Comparison of ENCODE assay signal across 11 cellular contexts in the genomic region with DNA sequence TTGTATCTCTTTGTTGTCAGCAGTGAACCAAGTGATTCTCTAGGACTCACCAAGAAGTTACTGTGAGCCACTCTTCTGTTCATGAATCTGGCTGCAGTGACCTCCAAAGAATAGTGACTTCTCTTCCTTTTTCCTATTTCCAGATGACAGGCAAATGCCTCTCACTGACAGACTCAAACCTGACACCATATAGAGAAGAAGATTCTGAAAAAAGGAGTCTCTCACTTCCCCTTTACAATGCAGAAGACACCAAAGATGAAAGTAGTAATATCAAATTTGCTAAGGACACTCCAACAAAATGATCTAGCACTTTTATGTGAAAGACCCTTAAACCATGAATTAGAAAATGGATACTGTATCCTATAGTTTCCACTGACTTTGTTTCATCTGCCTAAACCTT. TPM values are rescaled to one million over a fixed set of nuclear protein-coding genes. Genes with fewer than 3 reads are reported as not detected.
DNase-seq lines count a peak whose midpoint lies in the region; ATAC-seq and TF ChIP-seq lines count a peak whose summit lies in the region.
"Had no signal": no experiment of that assay in that cellular context is flagged by ENCODE, and none has a peak within 500 bp of the region (broad histone marks: within the 10 kb centered on the region; RNA-seq: fewer than 3 reads in every experiment).

No MANE protein-coding gene starts in this region.

- peaks cover 0 to 14% of the 10 kb centered on the region in 2 donors for H3K36me3 Mint-ChIP-seq in naive B cell
- no peaks in the 10 kb centered on the region for H3K36me3 Mint-ChIP-seq in activated T-helper 17 cell treated with anti-CD3 and anti-CD28 coated beads, Interleukin-2, amount 50 U/mL, for 72 hours (ENCODE audit: low read depth)
- H3K36me3 Mint-ChIP-seq: activated naive CD4-positive, alpha-beta T cell treated with anti-CD3 and anti-CD28 coated beads, Interleukin-2, amount 50 U/mL, for 72 hours had no signal

- H3K4me1 ChIP-seq in testis (no peaks in the 10 kb centered on the region), adrenal gland (replicated peaks in 1 of 2) (no peaks in the 10 kb centered on the region)

- ATAC-seq in GM18519 (IDR thresholded peaks at IDR 0.05; ENCODE audit: low FRiP score, unreplicated experiment) (peak; percentile 91), GM21528 (IDR thresholded peaks at IDR 0.05; ENCODE audit: low FRiP score, unreplicated experiment) (peak; percentile 87), HG03159 (IDR thresholded peaks at IDR 0.05; ENCODE audit: unreplicated experiment) (peak; percentile 89), naive B cell (ENCODE audit: low read depth in 2 of 2) (peak; percentile 38 to 65)
- no peak for ATAC-seq in activated T-helper 17 cell treated with anti-CD3 and anti-CD28 coated beads, Interleukin-2, amount 50 U/mL, for 72 hours (replicated peaks)
- ATAC-seq: activated naive CD4-positive, alpha-beta T cell treated with anti-CD3 and anti-CD28 coated beads, Interleukin-2, amount 50 U/mL, for 72 hours had no signal

- H3K9me3 ChIP-seq in testis (no peaks in the 10 kb centered on the region), adrenal gland (replicated peaks in 1 of 3) (no peaks in the 10 kb centered on the region)

- peaks cover 0 to under 1% (median 0%) of the 10 kb centered on the region in 7 donors for H3K9me3 Mint-ChIP-seq in naive B cell
- no peaks in the 10 kb centered on the region for H3K9me3 Mint-ChIP-seq in activated T-helper 17 cell treated with anti-CD3 and anti-CD28 coated beads, Interleukin-2, amount 50 U/mL, for 72 hours
- H3K9me3 Mint-ChIP-seq: activated naive CD4-positive, alpha-beta T cell treated with anti-CD3 and anti-CD28 coated beads, Interleukin-2, amount 50 U/mL, for 72 hours; CD4-positive, alpha-beta T cell had no signal

- DNase-seq in naive B cell, result no peak
- no peak for DNase-seq in testis
- no peak for DNase-seq in activated gamma-delta T cell treated with Interleukin-2 at 50 U/mL for 16 hours
- DNase-seq in adrenal gland, result no peak
- DNase-seq: CD4-positive, alpha-beta T cell; KG1 had no signal

- no peaks in the 10 kb centered on the region for H3K27me3 ChIP-seq in testis
- H3K27me3 ChIP-seq in adrenal gland, result no peaks in the 10 kb centered on the region

- H3K27me3 Mint-ChIP-seq in naive B cell, result peaks cover 0 to 5% (median 0%) of the 10 kb centered on the region in 3 donors
- H3K27me3 Mint-ChIP-seq in activated T-helper 17 cell treated with anti-CD3 and anti-CD28 coated beads, Interleukin-2, amount 50 U/mL, for 72 hours, result peaks cover 5% of the 10 kb centered on the region
- H3K27me3 Mint-ChIP-seq: CD4-positive, alpha-beta T cell had no signal

- intact Hi-C loops in testis (cut with DNase I; ENCODE audit: low total_unique reads), result no loop called here
- intact Hi-C loops in adrenal gland (cut with DNase I), result no loop called here

- H3K4me1 Mint-ChIP-seq in naive B cell, result peaks cover 11 to 17% (median 11%) of the 10 kb centered on the region in 3 donors
- H3K4me1 Mint-ChIP-seq in activated T-helper 17 cell treated with anti-CD3 and anti-CD28 coated beads, Interleukin-2, amount 50 U/mL, for 72 hours, result no peaks in the 10 kb centered on the region

- peak overlapping the region in 1 of 8 donors; percentile 4 for H3K4me3 Mint-ChIP-seq in naive B cell
- no peak overlapping the region for H3K4me3 Mint-ChIP-seq in activated T-helper 17 cell treated with anti-CD3 and anti-CD28 coated beads, Interleukin-2, amount 50 U/mL, for 72 hours
- H3K4me3 Mint-ChIP-seq: CD4-positive, alpha-beta T cell had no signal

- H3K4me3 ChIP-seq in testis (no peak overlapping the region), adrenal gland (no peak overlapping the region)

- TF ChIP-seq POLR2A in testis (IDR thresholded peaks at IDR 0.05) (no peak), adrenal gland (IDR thresholded peaks at IDR 0.05) (no peak)

- peak overlapping the region in 1 of 6 donors; percentile 15 for H3K27ac Mint-ChIP-seq in naive B cell
- H3K27ac Mint-ChIP-seq in activated T-helper 17 cell treated with anti-CD3 and anti-CD28 coated beads, Interleukin-2, amount 50 U/mL, for 72 hours, result no peak overlapping the region
- H3K27ac Mint-ChIP-seq: activated naive CD4-positive, alpha-beta T cell treated with anti-CD3 and anti-CD28 coated beads, Interleukin-2, amount 50 U/mL, for 72 hours; CD4-positive, alpha-beta T cell had no signal

- H3K36me3 ChIP-seq in testis (ENCODE audit: low read depth, missing control alignments) (no peaks in the 10 kb centered on the region), adrenal gland (replicated peaks in 1 of 2) (no peaks in the 10 kb centered on the region)

- H3K27ac ChIP-seq in testis (no peak overlapping the region), adrenal gland (no peak overlapping the region)

- TF ChIP-seq CTCF in testis (IDR thresholded peaks at IDR 0.05) (no peak), adrenal gland (IDR thresholded peaks at IDR 0.05) (no peak)

RNA-seq across cellular contexts. Expression of gene SETBP1, which starts 44.4 kb away (rescaled TPM):
- polyA plus RNA-seq in naive B cell (ENCODE audit: low read depth in 6 of 6), result 10 to 100 TPM in 3 of 6 donors, 1 to 10 TPM in 3; 6.0 to 20.2 (median 10.0) TPM
- total RNA-seq in testis, result 10 to 100 TPM; 33.1 to 34.7 TPM
- 6.2 TPM for polyA plus RNA-seq in testis (ENCODE audit: insufficient read depth, low read depth, low replicate concordance)
- 10 to 100 TPM in 5 of 8 donors, 1 to 10 TPM in 3; 7.9 to 18.0 (median 11.9) TPM for total RNA-seq in adrenal gland
- polyA plus RNA-seq in adrenal gland, result 1 to 10 TPM; 1.2 to 2.8 (median 2.6) TPM
- 1 to 10 TPM; 2.2 to 7.6 TPM for total RNA-seq in activated T-helper 17 cell treated with anti-CD3 and anti-CD28 coated beads, Interleukin-2, amount 50 U/mL, for 72 hours
